In genomic region chr17:74032222-74032621, GRCh38 we compare ENCODE assay signal across 30 cellular contexts.
"Had no signal": no experiment of that assay in that cellular context is flagged by ENCODE, and none has a peak within 500 bp of the region (broad histone marks: within the 10 kb centered on the region; RNA-seq: fewer than 3 reads in every experiment).

No MANE protein-coding gene starts in this region.

- H3K4me3 Mint-ChIP-seq: memory B cell; mesothelial cell of epicardium; natural killer cell treated with Interleukin-12 subunit alpha and Interleukin-12 subunit beta and Interleukin-15 and Interleukin-18, amount 100 ng/mL, for 72 hours; neural crest cell; stimulated activated effector memory CD8-positive, alpha-beta T cell treated with anti-CD3 and anti-CD28 coated beads, Interleukin-12 subunit alpha, Interleukin-12 subunit beta, amount 100 ng/mL, for 72 hours had no signal

- H3K27ac Mint-ChIP-seq: memory B cell; mesothelial cell of epicardium; naive B cell; natural killer cell treated with Interleukin-12 subunit alpha and Interleukin-12 subunit beta and Interleukin-15 and Interleukin-18, amount 100 ng/mL, for 72 hours; stimulated activated effector memory CD8-positive, alpha-beta T cell treated with anti-CD3 and anti-CD28 coated beads, Interleukin-12 subunit alpha, Interleukin-12 subunit beta, amount 100 ng/mL, for 72 hours had no signal

- H3K27ac ChIP-seq: dorsolateral prefrontal cortex, epithelial cell of prostate, gastrocnemius medialis, prostate gland, right atrium auricular region, stomach, thyroid gland, vagina had no signal

- H3K4me1 Mint-ChIP-seq: memory B cell; naive B cell; stimulated activated effector memory CD8-positive, alpha-beta T cell treated with anti-CD3 and anti-CD28 coated beads, Interleukin-12 subunit alpha, Interleukin-12 subunit beta, amount 100 ng/mL, for 72 hours had no signal

- ATAC-seq: esophagus mucosa; gastrocnemius medialis; left lobe of liver; mucosa of descending colon; natural killer cell treated with Interleukin-12 subunit alpha and Interleukin-12 subunit beta and Interleukin-15 and Interleukin-18, amount 100 ng/mL, for 72 hours; sciatic nerve; stimulated activated effector memory CD8-positive, alpha-beta T cell treated with anti-CD3 and anti-CD28 coated beads, Interleukin-12 subunit alpha, Interleukin-12 subunit beta, amount 100 ng/mL, for 72 hours had no signal

- H3K36me3 ChIP-seq: gastrocnemius medialis, prostate gland, right atrium auricular region, stomach, thyroid gland, vagina had no signal

- H3K36me3 Mint-ChIP-seq: memory B cell; mesothelial cell of epicardium; naive B cell; natural killer cell treated with Interleukin-12 subunit alpha and Interleukin-12 subunit beta and Interleukin-15 and Interleukin-18, amount 100 ng/mL, for 72 hours; stimulated activated effector memory CD8-positive, alpha-beta T cell treated with anti-CD3 and anti-CD28 coated beads, Interleukin-12 subunit alpha, Interleukin-12 subunit beta, amount 100 ng/mL, for 72 hours had no signal

- H3K4me3 ChIP-seq: dorsolateral prefrontal cortex, gastrocnemius medialis, lung, mucosa of descending colon, prostate gland, right atrium auricular region, smooth muscle cell, stomach, thyroid gland, vagina had no signal

- H3K4me2 ChIP-seq: smooth muscle cell had no signal

- H3K9me3 Mint-ChIP-seq: memory B cell; mesothelial cell of epicardium; naive B cell; natural killer cell treated with Interleukin-12 subunit alpha and Interleukin-12 subunit beta and Interleukin-15 and Interleukin-18, amount 100 ng/mL, for 72 hours; neural crest cell; stimulated activated effector memory CD8-positive, alpha-beta T cell treated with anti-CD3 and anti-CD28 coated beads, Interleukin-12 subunit alpha, Interleukin-12 subunit beta, amount 100 ng/mL, for 72 hours had no signal

- FAIRE-seq: keratinocyte had no signal

- H3K27me3 ChIP-seq: right atrium auricular region, thyroid gland, vagina had no signal

- DNase-seq: dorsolateral prefrontal cortex; effector CD4-positive, alpha-beta T cell; foreskin fibroblast; gastrocnemius medialis; head of caudate nucleus; mucosa of descending colon; naive B cell; nucleus accumbens; stimulated activated CD4-positive, alpha-beta T cell treated with anti-CD3 and anti-CD28 coated beads, Interleukin-12 subunit alpha, Interleukin-12 subunit beta, amount 100 ng/mL, for 4 hours; stimulated activated CD4-positive, alpha-beta T cell treated with anti-CD3 and anti-CD28 coated beads, Interleukin-1b, Interleukin-23, amount 100 ng/mL, for 48 hours; stimulated activated CD4-positive, alpha-beta T cell treated with anti-CD3 and anti-CD28 coated beads, Interleukin-4, amount 100 ng/mL, for 24 hours; stimulated activated naive CD4-positive, alpha-beta T cell treated with Interleukin-2 at 50 U/mL for 16 hours; stomach; thyroid gland; trophoblast cell had no signal

- H3K4me1 ChIP-seq: gastrocnemius medialis, prostate gland, right atrium auricular region, stomach, thyroid gland, vagina had no signal

- H3K9me3 ChIP-seq: gastrocnemius medialis, mucosa of descending colon, prostate gland, right atrium auricular region, stomach, thyroid gland, vagina had no signal
